Comparison of ENCODE assay signal across 1 cellular context in the genomic region with DNA sequence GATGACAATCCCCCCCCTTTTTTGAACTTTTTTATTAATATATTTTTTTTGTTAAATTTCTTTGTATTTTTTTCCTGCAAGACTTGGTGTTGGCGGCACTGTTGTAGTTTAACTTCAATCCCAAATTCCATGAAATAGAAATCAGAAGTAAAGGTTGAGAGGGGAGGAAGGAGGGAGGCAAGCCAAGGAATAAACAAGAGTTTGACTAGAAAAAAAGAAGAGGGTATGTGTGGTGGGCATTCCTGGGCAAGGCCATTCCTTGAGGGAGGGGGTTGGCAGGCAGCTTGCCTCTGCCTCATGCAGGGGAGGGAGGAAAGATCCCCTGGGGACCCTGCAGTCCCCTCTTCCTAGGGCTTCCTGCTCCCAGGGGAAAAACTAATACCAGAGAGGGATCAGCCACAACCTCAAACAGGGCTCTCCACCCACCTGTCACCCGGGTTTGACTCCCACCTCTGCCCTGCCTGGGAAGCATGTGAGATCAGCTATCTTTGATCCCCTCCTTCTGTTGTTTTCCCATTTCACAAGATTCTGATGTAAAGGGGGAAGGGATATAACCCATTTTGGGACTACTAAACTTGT.
A peak's percentile ranks its signal among the peaks of the same experiment; 100 is the strongest.
TF ChIP-seq lines count a peak whose summit lies in the region.

No MANE protein-coding gene starts in this region.

TF ChIP-seq in K562, 482 proteins besides CTCF, POLR2A, EP300 and RAD21:
- TF ChIP-seq HDAC3 (IDR thresholded peaks at IDR 0.05; ENCODE audit: borderline replicate concordance, partially characterized antibody) (no peak), TCF3 (CRISPR knock-in tag; IDR thresholded peaks at IDR 0.05) (no peak), COPS2 (conservative IDR thresholded peaks at IDR 0.05) (no peak), BHLHE40 (IDR thresholded peaks at IDR 0.05; ENCODE audit: low read length) (no peak), MTF1 (CRISPR knock-in tag; IDR thresholded peaks at IDR 0.05; ENCODE audit: borderline replicate concordance) (no peak), HMG20B (CRISPR knock-in tag; IDR thresholded peaks at IDR 0.05) (no peak), ZZZ3 (IDR thresholded peaks at IDR 0.05) (0 out of 2 replicates have a peak, but pooled peaks have one; percentile 4), NR2C2 (CRISPR knock-in tag; IDR thresholded peaks at IDR 0.05) (no peak), NR2C2 (tag; IDR thresholded peaks at IDR 0.05) (peak; percentile 17; the same call in 1 of the 2 replicates), ARID2 (IDR thresholded peaks at IDR 0.05) (no peak), KAT7 (CRISPR knock-in tag; IDR thresholded peaks at IDR 0.05; ENCODE audit: borderline replicate concordance) (no peak), JUNB (CRISPR knock-in tag; conservative IDR thresholded peaks at IDR 0.05) (no peak), CREM (IDR thresholded peaks at IDR 0.05; ENCODE audit: low read depth) (no peak), ARID1B (IDR thresholded peaks at IDR 0.05) (no peak)
- TF ChIP-seq, protein P1, sequence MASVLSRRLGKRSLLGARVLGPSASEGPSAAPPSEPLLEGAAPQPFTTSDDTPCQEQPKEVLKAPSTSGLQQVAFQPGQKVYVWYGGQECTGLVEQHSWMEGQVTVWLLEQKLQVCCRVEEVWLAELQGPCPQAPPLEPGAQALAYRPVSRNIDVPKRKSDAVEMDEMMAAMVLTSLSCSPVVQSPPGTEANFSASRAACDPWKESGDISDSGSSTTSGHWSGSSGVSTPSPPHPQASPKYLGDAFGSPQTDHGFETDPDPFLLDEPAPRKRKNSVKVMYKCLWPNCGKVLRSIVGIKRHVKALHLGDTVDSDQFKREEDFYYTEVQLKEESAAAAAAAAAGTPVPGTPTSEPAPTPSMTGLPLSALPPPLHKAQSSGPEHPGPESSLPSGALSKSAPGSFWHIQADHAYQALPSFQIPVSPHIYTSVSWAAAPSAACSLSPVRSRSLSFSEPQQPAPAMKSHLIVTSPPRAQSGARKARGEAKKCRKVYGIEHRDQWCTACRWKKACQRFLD (CRISPR knock-in tag; IDR thresholded peaks at IDR 0.05), result 0 out of 2 replicates have a peak, but pooled peaks have one; percentile 35
- TF ChIP-seq, protein P2, sequence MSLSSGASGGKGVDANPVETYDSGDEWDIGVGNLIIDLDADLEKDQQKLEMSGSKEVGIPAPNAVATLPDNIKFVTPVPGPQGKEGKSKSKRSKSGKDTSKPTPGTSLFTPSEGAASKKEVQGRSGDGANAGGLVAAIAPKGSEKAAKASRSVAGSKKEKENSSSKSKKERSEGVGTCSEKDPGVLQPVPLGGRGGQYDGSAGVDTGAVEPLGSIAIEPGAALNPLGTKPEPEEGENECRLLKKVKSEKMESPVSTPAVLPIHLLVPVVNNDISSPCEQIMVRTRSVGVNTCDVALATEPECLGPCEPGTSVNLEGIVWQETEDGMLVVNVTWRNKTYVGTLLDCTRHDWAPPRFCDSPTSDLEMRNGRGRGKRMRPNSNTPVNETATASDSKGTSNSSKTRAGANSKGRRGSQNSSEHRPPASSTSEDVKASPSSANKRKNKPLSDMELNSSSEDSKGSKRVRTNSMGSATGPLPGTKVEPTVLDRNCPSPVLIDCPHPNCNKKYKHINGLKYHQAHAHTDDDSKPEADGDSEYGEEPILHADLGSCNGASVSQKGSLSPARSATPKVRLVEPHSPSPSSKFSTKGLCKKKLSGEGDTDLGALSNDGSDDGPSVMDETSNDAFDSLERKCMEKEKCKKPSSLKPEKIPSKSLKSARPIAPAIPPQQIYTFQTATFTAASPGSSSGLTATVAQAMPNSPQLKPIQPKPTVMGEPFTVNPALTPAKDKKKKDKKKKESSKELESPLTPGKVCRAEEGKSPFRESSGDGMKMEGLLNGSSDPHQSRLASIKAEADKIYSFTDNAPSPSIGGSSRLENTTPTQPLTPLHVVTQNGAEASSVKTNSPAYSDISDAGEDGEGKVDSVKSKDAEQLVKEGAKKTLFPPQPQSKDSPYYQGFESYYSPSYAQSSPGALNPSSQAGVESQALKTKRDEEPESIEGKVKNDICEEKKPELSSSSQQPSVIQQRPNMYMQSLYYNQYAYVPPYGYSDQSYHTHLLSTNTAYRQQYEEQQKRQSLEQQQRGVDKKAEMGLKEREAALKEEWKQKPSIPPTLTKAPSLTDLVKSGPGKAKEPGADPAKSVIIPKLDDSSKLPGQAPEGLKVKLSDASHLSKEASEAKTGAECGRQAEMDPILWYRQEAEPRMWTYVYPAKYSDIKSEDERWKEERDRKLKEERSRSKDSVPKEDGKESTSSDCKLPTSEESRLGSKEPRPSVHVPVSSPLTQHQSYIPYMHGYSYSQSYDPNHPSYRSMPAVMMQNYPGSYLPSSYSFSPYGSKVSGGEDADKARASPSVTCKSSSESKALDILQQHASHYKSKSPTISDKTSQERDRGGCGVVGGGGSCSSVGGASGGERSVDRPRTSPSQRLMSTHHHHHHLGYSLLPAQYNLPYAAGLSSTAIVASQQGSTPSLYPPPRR (CRISPR knock-in tag; IDR thresholded peaks at IDR 0.05; ENCODE audit: borderline replicate concordance), result no peak
